In genomic region chr2:11395389-11395788, GRCh38 we compare ENCODE assay signal across 25 cellular contexts. TPM values are rescaled to one million over a fixed set of nuclear protein-coding genes. Genes with fewer than 3 reads are reported as not detected.
DNase-seq lines count a peak whose midpoint lies in the region; ATAC-seq and TF ChIP-seq lines count a peak whose summit lies in the region.
"Had no signal": no experiment of that assay in that cellular context is flagged by ENCODE, and none has a peak within 500 bp of the region (broad histone marks: within the 10 kb centered on the region; RNA-seq: fewer than 3 reads in every experiment).

No MANE protein-coding gene starts in this region.

- ATAC-seq in right lobe of liver = peak in 3 of 4 donors; percentile 14 to 44 (median 23)
- ATAC-seq in GM18498 (IDR thresholded peaks at IDR 0.05; ENCODE audit: unreplicated experiment) = no peak
- ATAC-seq: left colon had no signal

- H3K36me3 ChIP-seq in right lobe of liver = no peaks in the 10 kb centered on the region
- no peaks in the 10 kb centered on the region for H3K36me3 ChIP-seq in tibial artery
- no peaks in the 10 kb centered on the region for H3K36me3 ChIP-seq in spleen
- H3K36me3 ChIP-seq: brain microvascular endothelial cell, MG63, neutrophil, sigmoid colon had no signal

- 69% methylated on average over 7 of the region's 11 CpGs for WGBS in right lobe of liver (ENCODE audit: insufficient coverage, low coverage, low lambda C conversion rate, missing lambda C conversion rate)
- 65 to 81% (median 69%) methylated on average over 11 of the region's 11 CpGs for WGBS in spleen, 5 donors

- TF ChIP-seq POLR2A in right lobe of liver (IDR thresholded peaks at IDR 0.05) (no peak), spleen (IDR thresholded peaks at IDR 0.05) (no peak)

- H3K27ac ChIP-seq in cingulate gyrus (ENCODE audit: low read depth, low read length) = peak overlapping the region; percentile 20
- no peak overlapping the region for H3K27ac ChIP-seq in right lobe of liver
- peak overlapping the region; percentile 73 to 84 for H3K27ac ChIP-seq in tibial artery
- peak overlapping the region in 1 of 8 donors; percentile 0 for H3K27ac ChIP-seq in spleen
- H3K27ac ChIP-seq: 22Rv1, brain microvascular endothelial cell, neutrophil had no signal

- H3K4me1 ChIP-seq in right lobe of liver (peaks cover 0 to 13% (median 6%) of the 10 kb centered on the region in 4 donors), tibial artery (peaks cover 0 to 58% (median 46%) of the 10 kb centered on the region in 4 donors), spleen (peaks cover 0 to 18% (median 8%) of the 10 kb centered on the region in 6 donors)

- H3K9me3 ChIP-seq in right lobe of liver = no peaks in the 10 kb centered on the region
- H3K9me3 ChIP-seq in tibial artery = no peaks in the 10 kb centered on the region
- H3K9me3 ChIP-seq in spleen = no peaks in the 10 kb centered on the region
- H3K9me3 ChIP-seq: MG63, neutrophil, sigmoid colon had no signal

- intact Hi-C loops in right lobe of liver (cut with DNase I) (no loop called here), tibial artery (cut with DNase I; ENCODE audit: low total_unique reads) (no loop called here), spleen (cut with DNase I; ENCODE audit: low total_unique reads) (no loop called here)

- TF ChIP-seq CTCF in right lobe of liver (IDR thresholded peaks at IDR 0.05) (no peak), tibial artery (IDR thresholded peaks at IDR 0.05) (no peak), spleen (IDR thresholded peaks at IDR 0.05 in 8 of 11, conservative IDR thresholded peaks at IDR 0.05 in 3 of 11) (no peak)

- no peak overlapping the region for H3K4me3 ChIP-seq in right lobe of liver
- no peak overlapping the region for H3K4me3 ChIP-seq in tibial artery
- no peak overlapping the region for H3K4me3 ChIP-seq in spleen
- H3K4me3 ChIP-seq: MG63, sigmoid colon had no signal

- H3K27me3 ChIP-seq in right lobe of liver (no peaks in the 10 kb centered on the region), tibial artery (no peaks in the 10 kb centered on the region), spleen (replicated peaks in 1 of 7) (no peaks in the 10 kb centered on the region)
- H3K27me3 ChIP-seq: brain microvascular endothelial cell, MG63, neutrophil, sigmoid colon had no signal

- DNase-seq in DMS 273 (lab: John Stamatoyannopoulos, UW; ENCODE audit: unreplicated experiment) = peak; percentile 56
- no peak for DNase-seq in DMS 273 treated with DMSO at 0.1 percent for 48 hours (lab: John Stamatoyannopoulos, UW)
- no peak for DNase-seq in right lobe of liver
- peak in 1 of 2 donors; percentile 83 for DNase-seq in tibial artery
- DNase-seq in OCI-M1 (lab: John Stamatoyannopoulos, UW) = no peak
- no peak for DNase-seq in spleen
- DNase-seq: activated CD4-positive, alpha-beta T cell treated with anti-CD3 and anti-CD28 coated beads, Interleukin-2, amount 50 U/mL, for 48 hours; activated naive CD4-positive, alpha-beta T cell; brain microvascular endothelial cell; DMS79 treated with DMSO at 0.1 percent for 48 hours; KBM-7; left colon; MG63; NCI-H1105 treated with DMSO at 0.1 percent for 48 hours; NCI-H2081; NCI-H226; NCI-H69; SHP77; sigmoid colon; stimulated activated CD4-positive, alpha-beta T cell treated with anti-CD3 and anti-CD28 coated beads, Interleukin-4, amount 100 ng/mL, for 24 hours; T-helper 2 cell had no signal

RNA-seq across cellular contexts. Expression of gene ROCK2, which starts 51.0 kb away (rescaled TPM):
- total RNA-seq in right lobe of liver (10 to 100 TPM; 11.6 to 23.9 (median 19.8) TPM), spleen (10 to 100 TPM; 37.3 to 89.6 (median 73.9) TPM)
- polyA plus RNA-seq in spleen = 1 to 10 TPM; 4.0 to 9.6 (median 4.9) TPM

Comparison
In these comparisons a context has a peak if more than half of its experiments do, and no peak if none do; other contexts are left out.
1. H3K27ac ChIP-seq: peak in cingulate gyrus (single experiment) and tibial artery (2 of 2); none in right lobe of liver (0 of 3).